In genomic region chr13:54486421-54487166, GRCh38 we compare ENCODE assay signal across 1 cellular context.
TF ChIP-seq lines count a peak whose summit lies in the region.

No MANE protein-coding gene starts in this region.

TF ChIP-seq in GM23338, 12 proteins besides CTCF, POLR2A, EP300 and RAD21 (continued from another document):
- TF ChIP-seq ZNF462 (CRISPR knock-in tag; IDR thresholded peaks at IDR 0.05) (no peak), NANOG (IDR thresholded peaks at IDR 0.05; ENCODE audit: borderline replicate concordance) (no peak), JUNB (IDR thresholded peaks at IDR 0.05; ENCODE audit: unreplicated experiment) (no peak), ZNF114 (CRISPR knock-in tag; IDR thresholded peaks at IDR 0.05) (no peak), CREB1 (CRISPR knock-in tag; IDR thresholded peaks at IDR 0.05; ENCODE audit: low read depth) (no peak)
